Comparison of ENCODE assay signal across 8 cellular contexts in the genomic region with DNA sequence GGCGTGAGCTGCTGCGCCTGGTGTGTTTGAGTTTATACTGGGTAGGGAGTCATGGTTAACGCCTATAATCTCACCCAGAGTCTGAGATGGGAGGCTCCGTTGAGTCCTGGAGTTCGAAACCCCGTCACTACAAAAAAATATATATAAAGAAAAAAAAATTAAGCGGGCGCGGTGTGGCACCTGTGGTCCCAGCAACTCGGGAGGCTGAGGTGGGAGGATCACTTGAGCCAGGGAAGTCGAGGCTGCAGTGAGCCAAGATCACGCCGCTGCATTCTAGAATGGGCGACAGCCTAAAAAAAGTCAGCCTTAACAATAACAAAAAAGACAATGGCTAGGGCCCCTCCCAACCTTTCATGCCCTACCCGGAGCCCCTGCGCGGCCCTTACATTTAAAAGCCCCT. TPM values are rescaled to one million over a fixed set of nuclear protein-coding genes. Genes with fewer than 3 reads are reported as not detected.
DNase-seq lines count a peak whose midpoint lies in the region; ATAC-seq and TF ChIP-seq lines count a peak whose summit lies in the region.

No MANE protein-coding gene starts in this region.

- TF ChIP-seq CTCF in DND-41 (IDR thresholded peaks at IDR 0.05; ENCODE audit: borderline replicate concordance, extremely low read depth, low read length, poor library complexity, severe bottlenecking) (no peak), progenitor cell of endocrine pancreas (IDR thresholded peaks at IDR 0.05; ENCODE audit: unreplicated experiment) (no peak)

- peaks cover 20% of the 10 kb centered on the region for H3K79me2 ChIP-seq in DND-41 (ENCODE audit: insufficient read depth, low read length)

- H3K9me3 ChIP-seq in DND-41 (ENCODE audit: insufficient read depth, low read length, severe bottlenecking): no peaks in the 10 kb centered on the region
- H3K9me3 ChIP-seq in SJCRH30 (replicated peaks): no peaks in the 10 kb centered on the region
- no peaks in the 10 kb centered on the region for H3K9me3 ChIP-seq in esophagus (ENCODE audit: control insufficient read depth in 2 of 2, insufficient read depth in 1 of 2, low read depth in 1 of 2, low read length in 1 of 2)

- peak overlapping the region; percentile 95 for H3K27ac Mint-ChIP-seq in progenitor cell of endocrine pancreas

- H3K27ac ChIP-seq in DND-41 (ENCODE audit: low read length) (peak overlapping the region; percentile 88), SJCRH30 (peak overlapping the region; percentile 67), esophagus (ENCODE audit: low read depth in 2 of 2, low read length in 1 of 2) (peak overlapping the region; percentile 51 to 96)

- H3K27me3 ChIP-seq in DND-41 (ENCODE audit: insufficient read depth, low read length, poor library complexity) (no peaks in the 10 kb centered on the region), SJCRH30 (no peaks in the 10 kb centered on the region), esophagus (ENCODE audit: control insufficient read depth in 1 of 2, insufficient read depth in 2 of 2, low read length in 2 of 2) (no peaks in the 10 kb centered on the region)

- peak overlapping the region; percentile 87 for H3K4me3 Mint-ChIP-seq in progenitor cell of endocrine pancreas (ENCODE audit: low read depth)

- H3K4me1 ChIP-seq in DND-41 (ENCODE audit: insufficient read depth, low read length): peaks cover 30% of the 10 kb centered on the region
- no peaks in the 10 kb centered on the region for H3K4me1 ChIP-seq in SJCRH30
- no peaks in the 10 kb centered on the region for H3K4me1 ChIP-seq in esophagus (ENCODE audit: control insufficient read depth in 2 of 2, insufficient read depth in 2 of 2, low read length in 1 of 2)

- no peaks in the 10 kb centered on the region for H3K36me3 Mint-ChIP-seq in progenitor cell of endocrine pancreas (ENCODE audit: insufficient read depth)

- H3K9me3 Mint-ChIP-seq in progenitor cell of endocrine pancreas (ENCODE audit: low read depth): no peaks in the 10 kb centered on the region

- no peaks in the 10 kb centered on the region for H3K36me3 ChIP-seq in DND-41 (ENCODE audit: insufficient read depth, low read length)
- H3K36me3 ChIP-seq in SJCRH30: no peaks in the 10 kb centered on the region
- no peaks in the 10 kb centered on the region for H3K36me3 ChIP-seq in esophagus (ENCODE audit: control insufficient read depth in 2 of 2, insufficient read depth in 2 of 2, low read length in 1 of 2)

- peak overlapping the region; percentile 57 to 86; a peak in 3 of 4 replicates for H3K4me3 ChIP-seq in DND-41 (ENCODE audit: low read depth in 1 of 2, low read length in 2 of 2)
- H3K4me3 ChIP-seq in SJCRH30: peak overlapping the region; percentile 70
- peak overlapping the region; percentile 65 to 89 for H3K4me3 ChIP-seq in esophagus (ENCODE audit: low read depth in 1 of 2, low read length in 2 of 2)

- H3K4me2 ChIP-seq in DND-41 (ENCODE audit: insufficient read depth, low read length): peak overlapping the region; percentile 77

- peak overlapping the region; percentile 81 for H3K9ac ChIP-seq in DND-41 (ENCODE audit: low read depth, low read length)

- peaks cover 10% of the 10 kb centered on the region for H3K4me1 Mint-ChIP-seq in progenitor cell of endocrine pancreas (ENCODE audit: low read depth)

- no peak for DNase-seq in DND-41
- no peak for DNase-seq in SJCRH30
- no peak for DNase-seq in progenitor cell of endocrine pancreas (ENCODE audit: low spot score, unreplicated experiment)
- no peak for DNase-seq in NCI-H1092 (lab: John Stamatoyannopoulos, UW)

- no peaks in the 10 kb centered on the region for H4K20me1 ChIP-seq in DND-41 (ENCODE audit: insufficient read depth, low read length)

- H2AFZ ChIP-seq in DND-41 (ENCODE audit: low read depth, low read length): peak overlapping the region; percentile 83

- 79 to 83% methylated on average over 17 of the region's 17 CpGs for WGBS in esophagus, 2 donors

- H3K27me3 Mint-ChIP-seq in progenitor cell of endocrine pancreas: no peaks in the 10 kb centered on the region

- ATAC-seq in DND-41 (ENCODE audit: insufficient read depth, low read depth): no peak
- ATAC-seq in HG03139 (IDR thresholded peaks at IDR 0.05; ENCODE audit: unreplicated experiment): no peak
- no peak for ATAC-seq in HG02571 (IDR thresholded peaks at IDR 0.05; ENCODE audit: unreplicated experiment)
- no peak for ATAC-seq in GM18868 (IDR thresholded peaks at IDR 0.05; ENCODE audit: unreplicated experiment)

RNA-seq across cellular contexts. Expression of gene PRR14, which starts 17.2 kb away (rescaled TPM):
- 10.5 and 12.7 TPM in 2 replicates for total RNA-seq in SJCRH30 (2014; rRNA removed; shearing (Covaris generic))
- polyA plus RNA-seq in esophagus: 10 to 100 TPM; 26.8 to 51.8 TPM
- total RNA-seq in progenitor cell of endocrine pancreas: 57.6 and 58.7 TPM in 2 replicates

RNA-seq across cellular contexts. Expression of gene ZNF689, which starts 23.3 kb away (rescaled TPM):
- total RNA-seq in SJCRH30 (2014; rRNA removed; shearing (Covaris generic)): 15.6 and 16.4 TPM in 2 replicates
- polyA plus RNA-seq in esophagus: 1 to 10 TPM; 1.3 to 2.0 TPM
- total RNA-seq in progenitor cell of endocrine pancreas: 23.3 and 24.5 TPM in 2 replicates

RNA-seq across cellular contexts. Expression of gene FBRS, which starts 24.7 kb away (rescaled TPM):
- total RNA-seq in SJCRH30 (2014; rRNA removed; shearing (Covaris generic)): 17.6 and 21.1 TPM in 2 replicates
- polyA plus RNA-seq in esophagus: 10 to 100 TPM; 43.5 to 84.8 TPM
- total RNA-seq in progenitor cell of endocrine pancreas: 75.3 and 91.1 TPM in 2 replicates

RNA-seq across cellular contexts. Expression of gene ZNF785, which starts 48.0 kb away (rescaled TPM):
- total RNA-seq in SJCRH30 (2014; rRNA removed; shearing (Covaris generic)): 13.1 and 18.2 TPM in 2 replicates
- polyA plus RNA-seq in esophagus: 1 to 10 TPM; 3.2 to 5.9 TPM
- 46.2 and 50.0 TPM in 2 replicates for total RNA-seq in progenitor cell of endocrine pancreas
